ENCODE assay signal across 1 cellular context in the genomic region with DNA sequence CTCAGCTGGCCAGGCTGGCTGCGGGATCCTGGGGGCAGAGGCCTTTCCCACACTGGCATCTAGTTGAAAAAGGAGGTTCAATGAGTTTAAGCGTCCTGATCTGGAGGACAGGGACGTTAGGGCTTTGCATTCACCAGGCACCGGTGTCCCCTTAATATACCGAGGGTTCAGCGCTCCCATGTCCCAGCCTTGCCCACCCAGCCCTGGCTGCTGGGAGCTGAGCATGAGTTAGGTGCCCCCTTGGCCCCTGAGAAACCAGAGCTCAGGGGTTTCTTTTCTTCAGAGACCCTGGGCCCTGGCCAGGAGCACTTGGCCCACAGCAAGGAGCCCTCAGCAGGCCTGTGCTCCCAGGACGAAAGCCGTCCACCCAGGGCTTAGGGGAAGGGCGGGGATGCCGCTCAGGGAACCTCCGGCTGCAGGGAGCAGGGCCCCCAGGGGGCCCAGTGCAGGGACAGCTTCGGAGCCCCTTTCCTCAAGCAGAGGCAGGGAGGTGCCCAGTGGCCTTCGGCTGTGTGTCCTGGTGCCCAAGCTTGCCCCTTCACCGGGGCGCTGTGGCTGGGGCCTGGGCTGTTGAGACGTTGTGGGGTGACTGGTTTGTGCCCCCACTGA.
TF ChIP-seq lines count a peak whose summit lies in the region.

No MANE protein-coding gene starts in this region.

TF ChIP-seq in HepG2, 621 proteins besides CTCF, POLR2A, EP300 and RAD21 (continues in another document):
- TF ChIP-seq ZNF768 (CRISPR knock-in tag; IDR thresholded peaks at IDR 0.05) (no peak), TP53 (CRISPR knock-in tag; conservative IDR thresholded peaks at IDR 0.05) (no peak), MEF2D (CRISPR knock-in tag; IDR thresholded peaks at IDR 0.05) (no peak), RARA (CRISPR knock-in tag; IDR thresholded peaks at IDR 0.05) (no peak), MED13 (CRISPR knock-in tag; IDR thresholded peaks at IDR 0.05) (0 out of 2 replicates have a peak, but pooled peaks have one; percentile 8), TARDBP (CRISPR knock-in tag; IDR thresholded peaks at IDR 0.05) (no peak), ZNF441 (CRISPR knock-in tag; IDR thresholded peaks at IDR 0.05; ENCODE audit: borderline replicate concordance) (no peak), JUN (CRISPR knock-in tag; IDR thresholded peaks at IDR 0.05) (no peak), FIP1L1 (IDR thresholded peaks at IDR 0.05; ENCODE audit: borderline replicate concordance, insufficient read depth, low read depth, low read length) (no peak), ZNF644 (CRISPR knock-in tag; IDR thresholded peaks at IDR 0.05; ENCODE audit: low read depth) (no peak), KLF12 (CRISPR knock-in tag; IDR thresholded peaks at IDR 0.05; ENCODE audit: borderline replicate concordance) (no peak), ZMYM4 (CRISPR knock-in tag; IDR thresholded peaks at IDR 0.05) (no peak), ZNF431 (CRISPR knock-in tag; IDR thresholded peaks at IDR 0.05; ENCODE audit: borderline replicate concordance, low read depth) (no peak), TAF15 (IDR thresholded peaks at IDR 0.05; ENCODE audit: low read depth, low read length, poor library complexity, severe bottlenecking) (peak; percentile 64), ZFY (CRISPR knock-in tag; IDR thresholded peaks at IDR 0.05) (0 out of 2 replicates have a peak, but pooled peaks have one; percentile 8), ZNF674 (CRISPR knock-in tag; IDR thresholded peaks at IDR 0.05; ENCODE audit: low read depth) (no peak), E2F2 (CRISPR knock-in tag; IDR thresholded peaks at IDR 0.05; ENCODE audit: borderline replicate concordance) (no peak), ZBTB8A (CRISPR knock-in tag; IDR thresholded peaks at IDR 0.05; ENCODE audit: borderline replicate concordance, low read depth) (no peak), MIER3 (CRISPR knock-in tag; IDR thresholded peaks at IDR 0.05; ENCODE audit: borderline replicate concordance) (no peak), SRF (IDR thresholded peaks at IDR 0.05; ENCODE audit: low read depth, low read length) (no peak), SRSF4 (IDR thresholded peaks at IDR 0.05; ENCODE audit: low read depth, low read length, poor library complexity, severe bottlenecking) (no peak), FOXK1 (CRISPR knock-in tag; IDR thresholded peaks at IDR 0.05; ENCODE audit: borderline replicate concordance, low read depth) (no peak), ZC3H4 (CRISPR knock-in tag; IDR thresholded peaks at IDR 0.05; ENCODE audit: borderline replicate concordance) (peak; percentile 93), ZHX2 (IDR thresholded peaks at IDR 0.05; ENCODE audit: low read depth) (no peak), ZHX2 (CRISPR knock-in tag; IDR thresholded peaks at IDR 0.05; ENCODE audit: borderline replicate concordance) (no peak), ISL2 (CRISPR knock-in tag; IDR thresholded peaks at IDR 0.05) (no peak), MXI1 (IDR thresholded peaks at IDR 0.05; ENCODE audit: borderline replicate concordance, low read depth, low read length) (no peak), ZNF251 (CRISPR knock-in tag; IDR thresholded peaks at IDR 0.05) (no peak), KDM5B (CRISPR knock-in tag; IDR thresholded peaks at IDR 0.05; ENCODE audit: borderline replicate concordance) (no peak), KDM2A (CRISPR knock-in tag; IDR thresholded peaks at IDR 0.05; ENCODE audit: borderline replicate concordance, low read depth) (no peak), ZMAT3 (CRISPR knock-in tag; conservative IDR thresholded peaks at IDR 0.05) (no peak; the same call in 1 of the 2 replicates), ZMYM3 (CRISPR knock-in tag; IDR thresholded peaks at IDR 0.05) (no peak), MAF1 (CRISPR knock-in tag; IDR thresholded peaks at IDR 0.05; ENCODE audit: borderline replicate concordance) (no peak), ZNF607 (CRISPR knock-in tag; IDR thresholded peaks at IDR 0.05; ENCODE audit: borderline replicate concordance) (no peak), DDIT3 (CRISPR knock-in tag; IDR thresholded peaks at IDR 0.05) (no peak), HNF4G (IDR thresholded peaks at IDR 0.05; ENCODE audit: borderline replicate concordance, low read depth, low read length) (no peak), HNF4G (CRISPR knock-in tag; IDR thresholded peaks at IDR 0.05; ENCODE audit: borderline replicate concordance, low read depth) (no peak), TBP (CRISPR knock-in tag; IDR thresholded peaks at IDR 0.05) (no peak), MEIS1 (CRISPR knock-in tag; IDR thresholded peaks at IDR 0.05; ENCODE audit: borderline replicate concordance) (no peak), POLR2G (IDR thresholded peaks at IDR 0.05; ENCODE audit: low read depth, low read length) (peak; percentile 52), SKI (IDR thresholded peaks at IDR 0.05; ENCODE audit: partially characterized antibody) (no peak), HDAC1 (CRISPR knock-in tag; IDR thresholded peaks at IDR 0.05) (no peak)
- TF ChIP-seq, protein P1, sequence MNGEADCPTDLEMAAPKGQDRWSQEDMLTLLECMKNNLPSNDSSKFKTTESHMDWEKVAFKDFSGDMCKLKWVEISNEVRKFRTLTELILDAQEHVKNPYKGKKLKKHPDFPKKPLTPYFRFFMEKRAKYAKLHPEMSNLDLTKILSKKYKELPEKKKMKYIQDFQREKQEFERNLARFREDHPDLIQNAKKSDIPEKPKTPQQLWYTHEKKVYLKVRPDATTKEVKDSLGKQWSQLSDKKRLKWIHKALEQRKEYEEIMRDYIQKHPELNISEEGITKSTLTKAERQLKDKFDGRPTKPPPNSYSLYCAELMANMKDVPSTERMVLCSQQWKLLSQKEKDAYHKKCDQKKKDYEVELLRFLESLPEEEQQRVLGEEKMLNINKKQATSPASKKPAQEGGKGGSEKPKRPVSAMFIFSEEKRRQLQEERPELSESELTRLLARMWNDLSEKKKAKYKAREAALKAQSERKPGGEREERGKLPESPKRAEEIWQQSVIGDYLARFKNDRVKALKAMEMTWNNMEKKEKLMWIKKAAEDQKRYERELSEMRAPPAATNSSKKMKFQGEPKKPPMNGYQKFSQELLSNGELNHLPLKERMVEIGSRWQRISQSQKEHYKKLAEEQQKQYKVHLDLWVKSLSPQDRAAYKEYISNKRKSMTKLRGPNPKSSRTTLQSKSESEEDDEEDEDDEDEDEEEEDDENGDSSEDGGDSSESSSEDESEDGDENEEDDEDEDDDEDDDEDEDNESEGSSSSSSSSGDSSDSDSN (CRISPR knock-in tag; IDR thresholded peaks at IDR 0.05) = peak; percentile 17; the same call in 1 of the 2 replicates
- TF ChIP-seq, protein P2, sequence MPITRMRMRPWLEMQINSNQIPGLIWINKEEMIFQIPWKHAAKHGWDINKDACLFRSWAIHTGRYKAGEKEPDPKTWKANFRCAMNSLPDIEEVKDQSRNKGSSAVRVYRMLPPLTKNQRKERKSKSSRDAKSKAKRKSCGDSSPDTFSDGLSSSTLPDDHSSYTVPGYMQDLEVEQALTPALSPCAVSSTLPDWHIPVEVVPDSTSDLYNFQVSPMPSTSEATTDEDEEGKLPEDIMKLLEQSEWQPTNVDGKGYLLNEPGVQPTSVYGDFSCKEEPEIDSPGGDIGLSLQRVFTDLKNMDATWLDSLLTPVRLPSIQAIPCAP (CRISPR knock-in tag; IDR thresholded peaks at IDR 0.05; ENCODE audit: low read depth) = no peak
- TF ChIP-seq, protein P3, sequence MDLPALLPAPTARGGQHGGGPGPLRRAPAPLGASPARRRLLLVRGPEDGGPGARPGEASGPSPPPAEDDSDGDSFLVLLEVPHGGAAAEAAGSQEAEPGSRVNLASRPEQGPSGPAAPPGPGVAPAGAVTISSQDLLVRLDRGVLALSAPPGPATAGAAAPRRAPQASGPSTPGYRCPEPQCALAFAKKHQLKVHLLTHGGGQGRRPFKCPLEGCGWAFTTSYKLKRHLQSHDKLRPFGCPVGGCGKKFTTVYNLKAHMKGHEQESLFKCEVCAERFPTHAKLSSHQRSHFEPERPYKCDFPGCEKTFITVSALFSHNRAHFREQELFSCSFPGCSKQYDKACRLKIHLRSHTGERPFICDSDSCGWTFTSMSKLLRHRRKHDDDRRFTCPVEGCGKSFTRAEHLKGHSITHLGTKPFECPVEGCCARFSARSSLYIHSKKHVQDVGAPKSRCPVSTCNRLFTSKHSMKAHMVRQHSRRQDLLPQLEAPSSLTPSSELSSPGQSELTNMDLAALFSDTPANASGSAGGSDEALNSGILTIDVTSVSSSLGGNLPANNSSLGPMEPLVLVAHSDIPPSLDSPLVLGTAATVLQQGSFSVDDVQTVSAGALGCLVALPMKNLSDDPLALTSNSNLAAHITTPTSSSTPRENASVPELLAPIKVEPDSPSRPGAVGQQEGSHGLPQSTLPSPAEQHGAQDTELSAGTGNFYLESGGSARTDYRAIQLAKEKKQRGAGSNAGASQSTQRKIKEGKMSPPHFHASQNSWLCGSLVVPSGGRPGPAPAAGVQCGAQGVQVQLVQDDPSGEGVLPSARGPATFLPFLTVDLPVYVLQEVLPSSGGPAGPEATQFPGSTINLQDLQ (CRISPR knock-in tag; IDR thresholded peaks at IDR 0.05) = no peak
- TF ChIP-seq, protein P4, sequence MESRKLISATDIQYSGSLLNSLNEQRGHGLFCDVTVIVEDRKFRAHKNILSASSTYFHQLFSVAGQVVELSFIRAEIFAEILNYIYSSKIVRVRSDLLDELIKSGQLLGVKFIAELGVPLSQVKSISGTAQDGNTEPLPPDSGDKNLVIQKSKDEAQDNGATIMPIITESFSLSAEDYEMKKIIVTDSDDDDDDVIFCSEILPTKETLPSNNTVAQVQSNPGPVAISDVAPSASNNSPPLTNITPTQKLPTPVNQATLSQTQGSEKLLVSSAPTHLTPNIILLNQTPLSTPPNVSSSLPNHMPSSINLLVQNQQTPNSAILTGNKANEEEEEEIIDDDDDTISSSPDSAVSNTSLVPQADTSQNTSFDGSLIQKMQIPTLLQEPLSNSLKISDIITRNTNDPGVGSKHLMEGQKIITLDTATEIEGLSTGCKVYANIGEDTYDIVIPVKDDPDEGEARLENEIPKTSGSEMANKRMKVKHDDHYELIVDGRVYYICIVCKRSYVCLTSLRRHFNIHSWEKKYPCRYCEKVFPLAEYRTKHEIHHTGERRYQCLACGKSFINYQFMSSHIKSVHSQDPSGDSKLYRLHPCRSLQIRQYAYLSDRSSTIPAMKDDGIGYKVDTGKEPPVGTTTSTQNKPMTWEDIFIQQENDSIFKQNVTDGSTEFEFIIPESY (CRISPR knock-in tag; IDR thresholded peaks at IDR 0.05) = no peak
- TF ChIP-seq, protein P5, sequence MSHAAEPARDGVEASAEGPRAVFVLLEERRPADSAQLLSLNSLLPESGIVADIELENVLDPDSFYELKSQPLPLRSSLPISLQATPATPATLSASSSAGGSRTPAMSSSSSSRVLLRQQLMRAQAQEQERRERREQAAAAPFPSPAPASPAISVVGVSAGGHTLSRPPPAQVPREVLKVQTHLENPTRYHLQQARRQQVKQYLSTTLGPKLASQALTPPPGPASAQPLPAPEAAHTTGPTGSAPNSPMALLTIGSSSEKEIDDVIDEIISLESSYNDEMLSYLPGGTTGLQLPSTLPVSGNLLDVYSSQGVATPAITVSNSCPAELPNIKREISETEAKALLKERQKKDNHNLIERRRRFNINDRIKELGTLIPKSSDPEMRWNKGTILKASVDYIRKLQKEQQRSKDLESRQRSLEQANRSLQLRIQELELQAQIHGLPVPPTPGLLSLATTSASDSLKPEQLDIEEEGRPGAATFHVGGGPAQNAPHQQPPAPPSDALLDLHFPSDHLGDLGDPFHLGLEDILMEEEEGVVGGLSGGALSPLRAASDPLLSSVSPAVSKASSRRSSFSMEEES (CRISPR knock-in tag; IDR thresholded peaks at IDR 0.05) = no peak
